31 cellular contexts compared by ENCODE assay signal in genomic region chr2:206584323-206585116, GRCh38. TPM values are rescaled to one million over a fixed set of nuclear protein-coding genes. Genes with fewer than 3 reads are reported as not detected.
DNase-seq lines count a peak whose midpoint lies in the region; FAIRE-seq and TF ChIP-seq lines count a peak whose summit lies in the region.
"Had no signal": no experiment of that assay in that cellular context is flagged by ENCODE, and none has a peak within 500 bp of the region (broad histone marks: within the 10 kb centered on the region; RNA-seq: fewer than 3 reads in every experiment).

No MANE protein-coding gene starts in this region.

- H2BK20ac ChIP-seq in H1 (ENCODE audit: low read length): no peak overlapping the region

- DNase-seq in Caki2 (ENCODE audit: low read depth) (peak; percentile 12), NCI-H226 (peak; percentile 64), H1 (ENCODE audit: low read depth in 1 of 2, low spot score in 2 of 2) (no peak), mesothelial cell of epicardium (ENCODE audit: low spot score in 2 of 2, unreplicated experiment in 2 of 2) (no peak), coronary artery (ENCODE audit: low spot score) (no peak), colonic mucosa (no peak), dermis blood vessel endothelial cell (no peak)
- DNase-seq: activated CD4-positive, alpha-beta memory T cell treated with anti-CD3 and anti-CD28 coated beads for 36 hours; activated gamma-delta T cell treated with Interleukin-2 at 50 U/mL for 16 hours; activated naive CD8-positive, alpha-beta T cell treated with anti-CD3 and anti-CD28 coated beads, Interleukin-2, amount 50 U/mL, for 24 hours; HFFc6; MM.1S; naive B cell; NCI-H1417; NCI-H2107; NCI-H446 treated with DMSO at 0.1 percent for 48 hours; NK-92 treated with Interleukin-12 subunit alpha and Interleukin-12 subunit beta, amount 100 ng/mL, for 24 hours; occipital lobe; spleen; stimulated activated CD4-positive, alpha-beta T cell treated with anti-CD3 and anti-CD28 coated beads, Interleukin-2, amount 100 ng/mL, for 48 hours; substantia nigra had no signal

- CTCF ChIA-PET in H1 (lab: Charles Lee; ENCODE audit: partially characterized antibody): interaction anchor here (1.2 to 2.0 kb wide), 4 partner anchors 10 to 199 kb away, joined by 3 to 9 read pairs (median 6); no protein-coding TSS in a partner anchor

- intact Hi-C loops in colonic mucosa (cut with DNase I): no loop called here

- H3K4ac ChIP-seq in H1 (replicated peaks; ENCODE audit: insufficient read length, low read depth, low read length): no peak overlapping the region

- H3K4me3 Mint-ChIP-seq in mesothelial cell of epicardium: no peak overlapping the region
- H3K4me3 Mint-ChIP-seq: activated CD4-positive, alpha-beta memory T cell treated with anti-CD3 and anti-CD28 coated beads for 36 hours; activated naive CD8-positive, alpha-beta T cell treated with anti-CD3 and anti-CD28 coated beads, Interleukin-2, amount 50 U/mL, for 24 hours; brain; CD14-positive monocyte; HFFc6; IgD-negative memory B cell; memory B cell; naive B cell; stimulated activated effector memory CD8-positive, alpha-beta T cell treated with anti-CD3 and anti-CD28 coated beads, Interleukin-12 subunit alpha, Interleukin-12 subunit beta, amount 100 ng/mL, for 72 hours had no signal

- no peak for TF ChIP-seq POLR2A in H1 (IDR thresholded peaks at IDR 0.05; ENCODE audit: control extremely low read depth in 1 of 2, low read depth in 2 of 2, low read length in 2 of 2)

- H3K27me3 ChIP-seq in H1 (replicated peaks in 1 of 4; ENCODE audit: control insufficient read depth in 3 of 4, extremely low read depth in 1 of 4, insufficient read depth in 3 of 4, low read length in 3 of 4) (no peaks in the 10 kb centered on the region), colonic mucosa (no peaks in the 10 kb centered on the region)
- H3K27me3 ChIP-seq: spleen had no signal

- no peak overlapping the region for H2BK15ac ChIP-seq in H1 (ENCODE audit: low read length)

- H3K4me3 ChIP-seq in H1 (ENCODE audit: extremely low read depth in 1 of 4, insufficient read depth in 2 of 4, low read depth in 3 of 4, low read length in 4 of 4): no peak overlapping the region
- no peak overlapping the region for H3K4me3 ChIP-seq in coronary artery
- H3K4me3 ChIP-seq in colonic mucosa: no peak overlapping the region
- H3K4me3 ChIP-seq: spleen had no signal

- H3K27me3 Mint-ChIP-seq in mesothelial cell of epicardium (ENCODE audit: low read depth): no peaks in the 10 kb centered on the region
- H3K27me3 Mint-ChIP-seq: brain, naive B cell had no signal

- no peak for FAIRE-seq in H1 (lab: Jason Lieb, UNC)
- FAIRE-seq: GM12892, GM19239, urothelium cell line had no signal

- H3K4me2 ChIP-seq in H1 (ENCODE audit: insufficient read depth in 1 of 2, low read depth in 2 of 2, low read length in 2 of 2): no peak overlapping the region

- peaks cover 4% of the 10 kb centered on the region for H3K9me3 Mint-ChIP-seq in mesothelial cell of epicardium
- H3K9me3 Mint-ChIP-seq: activated CD4-positive, alpha-beta memory T cell treated with anti-CD3 and anti-CD28 coated beads for 36 hours; activated naive CD8-positive, alpha-beta T cell treated with anti-CD3 and anti-CD28 coated beads, Interleukin-2, amount 50 U/mL, for 24 hours had no signal

- 91% methylated on average over 11 of the region's 11 CpGs; no CpG with 5 or more reads in 1 of the 2 experiments for WGBS in H1 (ENCODE audit: extremely low coverage in 1 of 2, insufficient coverage in 1 of 2, insufficient read length in 1 of 2, insufficient replicate concordance in 2 of 2, low coverage in 1 of 2, low lambda C conversion rate in 2 of 2, missing lambda C conversion rate in 1 of 2), 2 experiments

- TF ChIP-seq CTCF in H1 (IDR thresholded peaks at IDR 0.05; ENCODE audit: control extremely low read depth in 1 of 3, insufficient read depth in 1 of 3, low read depth in 1 of 3, low read length in 3 of 3) (no peak), mesothelial cell of epicardium (IDR thresholded peaks at IDR 0.05; ENCODE audit: unreplicated experiment) (no peak), coronary artery (IDR thresholded peaks at IDR 0.05) (no peak), colonic mucosa (IDR thresholded peaks at IDR 0.05) (no peak)

- H3K36me3 Mint-ChIP-seq in mesothelial cell of epicardium: no peaks in the 10 kb centered on the region
- H3K36me3 Mint-ChIP-seq: CD14-positive monocyte; IgD-negative memory B cell; memory B cell; naive B cell; stimulated activated effector memory CD8-positive, alpha-beta T cell treated with anti-CD3 and anti-CD28 coated beads, Interleukin-12 subunit alpha, Interleukin-12 subunit beta, amount 100 ng/mL, for 72 hours had no signal

- no peak overlapping the region for H2AFZ ChIP-seq in H1 (ENCODE audit: low read length)

- no peak overlapping the region for H3K23ac ChIP-seq in H1 (ENCODE audit: insufficient read length)

- no peak overlapping the region; the same call in 1 of the 2 replicates for H4K8ac ChIP-seq in H1 (ENCODE audit: extremely low read depth, insufficient read depth, low read length)

- no peak overlapping the region for H2AK5ac ChIP-seq in H1 (ENCODE audit: low read depth, low read length)

- H3K79me2 ChIP-seq in H1 (ENCODE audit: control insufficient read depth in 1 of 2, insufficient read depth in 2 of 2, low read length in 2 of 2): no peaks in the 10 kb centered on the region

- H3K27ac Mint-ChIP-seq in mesothelial cell of epicardium: peak overlapping the region; percentile 14
- H3K27ac Mint-ChIP-seq: activated CD4-positive, alpha-beta memory T cell treated with anti-CD3 and anti-CD28 coated beads for 36 hours; activated naive CD8-positive, alpha-beta T cell treated with anti-CD3 and anti-CD28 coated beads, Interleukin-2, amount 50 U/mL, for 24 hours; CD14-positive monocyte; HFFc6; memory B cell; stimulated activated effector memory CD8-positive, alpha-beta T cell treated with anti-CD3 and anti-CD28 coated beads, Interleukin-12 subunit alpha, Interleukin-12 subunit beta, amount 100 ng/mL, for 72 hours had no signal

- no peaks in the 10 kb centered on the region for H4K20me1 ChIP-seq in H1 (replicated peaks in 1 of 2; ENCODE audit: control insufficient read depth in 1 of 2, insufficient read depth in 2 of 2, low read length in 2 of 2)

- H3K27ac ChIP-seq in H1 (ENCODE audit: low read depth, low read length) (no peak overlapping the region), coronary artery (no peak overlapping the region), colonic mucosa (no peak overlapping the region)
- H3K27ac ChIP-seq: spleen had no signal

- no peak overlapping the region for H3K18ac ChIP-seq in H1 (ENCODE audit: extremely low read depth, low read length)

- TF ChIP-seq EP300 in H1 (IDR thresholded peaks at IDR 0.05; ENCODE audit: borderline replicate concordance in 1 of 2, low read depth in 2 of 2, low read length in 2 of 2): no peak

- no peak overlapping the region for H2BK120ac ChIP-seq in H1 (replicated peaks; ENCODE audit: low read depth, low read length)

- H3K23me2 ChIP-seq in H1 (ENCODE audit: low read depth, low read length): no peaks in the 10 kb centered on the region; the same call in 1 of the 2 replicates

- no peak overlapping the region for H2BK5ac ChIP-seq in H1 (ENCODE audit: low read depth, low read length)

- H3K36me3 ChIP-seq in H1 (ENCODE audit: control insufficient read depth in 2 of 4, insufficient read depth in 4 of 4, low read length in 3 of 4) (no peaks in the 10 kb centered on the region), colonic mucosa (no peaks in the 10 kb centered on the region)
- H3K36me3 ChIP-seq: spleen had no signal

- no peak overlapping the region for H3K56ac ChIP-seq in H1 (replicated peaks; ENCODE audit: insufficient read length, low read depth, low read length)

- POLR2A ChIA-PET in H1 (lab: Charles Lee; ENCODE audit: partially characterized antibody): interaction anchor here (1.2 kb wide), 1 partner anchor 9 kb away, joined by 4 read pairs; no protein-coding TSS in a partner anchor

- H3K4me1 Mint-ChIP-seq in mesothelial cell of epicardium: peaks cover 21% of the 10 kb centered on the region
- H3K4me1 Mint-ChIP-seq: activated naive CD8-positive, alpha-beta T cell treated with anti-CD3 and anti-CD28 coated beads, Interleukin-2, amount 50 U/mL, for 24 hours; brain; CD14-positive monocyte; IgD-negative memory B cell; memory B cell; naive B cell; stimulated activated effector memory CD8-positive, alpha-beta T cell treated with anti-CD3 and anti-CD28 coated beads, Interleukin-12 subunit alpha, Interleukin-12 subunit beta, amount 100 ng/mL, for 72 hours had no signal

- H3K9me3 ChIP-seq in H1 (ENCODE audit: insufficient read depth in 2 of 2, low read depth in 1 of 2, low read length in 1 of 2) (no peaks in the 10 kb centered on the region), colonic mucosa (no peaks in the 10 kb centered on the region)

- no peak for TF ChIP-seq RAD21 in H1 (IDR thresholded peaks at IDR 0.05 in 1 of 2, conservative IDR thresholded peaks at IDR 0.05 in 1 of 2; ENCODE audit: low read depth in 2 of 2, low read length in 2 of 2)

- H3K9ac ChIP-seq in H1 (replicated peaks in 1 of 4; ENCODE audit: extremely low read depth in 1 of 4, low read depth in 3 of 4, low read length in 3 of 4) (no peak overlapping the region), colonic mucosa (ENCODE audit: low read depth in 2 of 2, low read length in 2 of 2) (no peak overlapping the region)

- in situ Hi-C loops in Caki2 (cut with HindIII; ENCODE audit: low pct_unique_long_range_greater_than_20kb, low sequenced_read_pairs): no loop called here

- no peaks in the 10 kb centered on the region for H3K4me1 ChIP-seq in H1 (replicated peaks in 1 of 4; ENCODE audit: control insufficient read depth in 3 of 4, insufficient read depth in 4 of 4, low read length in 3 of 4)
- no peaks in the 10 kb centered on the region for H3K4me1 ChIP-seq in colonic mucosa
- H3K4me1 ChIP-seq: spleen had no signal

- no peak overlapping the region for H3K14ac ChIP-seq in H1 (ENCODE audit: insufficient read length)

- no peak overlapping the region for H2BK12ac ChIP-seq in H1 (ENCODE audit: low read depth, low read length)

- no peak overlapping the region for H4K91ac ChIP-seq in H1 (replicated peaks; ENCODE audit: insufficient read length, low read length)

- H3K79me1 ChIP-seq in H1 (ENCODE audit: low read depth, low read length): no peaks in the 10 kb centered on the region

- no peak overlapping the region for H4K5ac ChIP-seq in H1 (ENCODE audit: insufficient read length, low read depth, low read length)

RNA-seq across cellular contexts. Expression of gene FAM237A, which starts 57.8 kb away (rescaled TPM):
- total RNA-seq in Caki2 (2014; rRNA removed; shearing (Covaris generic); ENCODE audit: low replicate concordance): not detected in 2 replicates
- total RNA-seq in H1 (2021; fragmentation: NEBNext Ultra II Directional; extraction: Animal tissue kit (Norgen Biotek cat#: 25700)): not detected in 2 replicates
- not detected in 2 replicates for polyA plus RNA-seq in H1 (2011; rRNA removed)
- not detected for polyA plus RNA-seq in H1 (2011; cell fraction: cytosol; rRNA removed)
- polyA plus RNA-seq in H1 (2011; cell fraction: nucleus; rRNA removed): not detected
- not detected in 4 replicates for polyA plus RNA-seq in H1 (2012, experiment 1 of 2)
- polyA plus RNA-seq in H1 (2012, experiment 2 of 2): not detected
- not detected for polyA plus RNA-seq in H1 (2013, experiment 1 of 2)
- not detected for polyA plus RNA-seq in H1 (2013, experiment 2 of 2)
- polyA minus RNA-seq in H1 (2011; rRNA and poly(A)+ RNA removed): not detected in 2 replicates
- polyA minus RNA-seq in H1 (2011; cell fraction: cytosol; rRNA and poly(A)+ RNA removed): not detected
- polyA minus RNA-seq in H1 (2011; cell fraction: nucleus; rRNA and poly(A)+ RNA removed): not detected
- total RNA-seq in mesothelial cell of epicardium: not detected in 3 replicates
- not detected for total RNA-seq in colonic mucosa
- not detected in 2 replicates for total RNA-seq in dermis blood vessel endothelial cell
- total RNA-seq: activated CD4-positive, alpha-beta memory T cell treated with anti-CD3 and anti-CD28 coated beads for 36 hours; glomerular endothelial cell; HFFc6; occipital lobe; renal cortical epithelial cell; spleen had no signal
- polyA plus RNA-seq: CD14-positive monocyte, IgD-negative memory B cell, spleen had no signal

Comparison
In these comparisons a context has a peak if more than half of its experiments do, and no peak if none do; other contexts are left out.
1. DNase-seq: peak in Caki2 (single experiment) and NCI-H226 (single experiment); none in H1 (0 of 2), mesothelial cell of epicardium (0 of 2), coronary artery (single experiment), colonic mucosa (single experiment) and dermis blood vessel endothelial cell (single experiment).